ENCODE assay signal across 8 cellular contexts in the genomic region with DNA sequence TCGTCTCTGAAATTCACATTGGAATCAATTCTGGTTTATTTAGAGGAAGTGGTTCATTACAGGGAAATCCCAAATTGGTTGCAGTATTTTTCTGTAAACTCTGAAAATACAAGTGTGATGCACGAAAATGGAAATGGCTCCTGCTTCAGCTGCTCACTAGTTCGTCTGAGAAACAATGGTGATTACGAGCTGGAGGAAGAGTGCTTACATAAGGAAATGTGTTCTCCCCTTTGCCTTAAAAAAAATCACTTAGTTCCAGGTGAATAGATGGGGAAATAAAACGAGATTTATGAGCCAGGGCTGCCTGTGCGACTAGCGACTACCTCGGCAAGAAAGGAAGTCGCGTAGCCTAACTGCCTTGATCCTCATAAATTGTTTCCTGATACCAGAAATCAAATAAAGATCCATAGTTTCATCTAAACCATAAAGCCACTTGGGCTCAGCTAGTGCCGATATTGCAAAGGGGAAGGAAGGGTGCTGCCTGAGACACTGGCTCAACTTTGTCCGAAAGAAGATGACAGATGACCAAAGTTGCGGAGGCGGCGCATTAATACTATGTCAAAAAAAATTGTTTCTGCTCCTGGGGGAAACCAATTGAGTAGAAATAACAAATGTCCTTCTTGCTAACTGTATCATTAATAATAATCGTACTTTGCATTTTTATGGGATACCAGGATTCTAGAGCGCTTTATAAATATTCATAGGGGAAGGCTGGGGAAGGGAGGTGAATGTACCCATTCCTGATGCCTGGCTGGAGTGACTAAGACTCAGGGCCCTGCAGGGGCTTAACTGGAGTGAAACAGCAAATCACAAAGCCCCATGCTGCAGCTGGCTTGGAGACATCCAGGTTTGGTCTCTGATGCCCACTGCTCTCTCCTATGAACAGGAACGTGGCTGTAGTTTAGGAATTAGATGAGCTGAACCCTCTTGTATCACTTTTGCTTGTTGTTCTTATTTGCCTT.
DNase-seq lines count a peak whose midpoint lies in the region; ATAC-seq and TF ChIP-seq lines count a peak whose summit lies in the region.

No MANE protein-coding gene starts in this region.

- no peaks in the 10 kb centered on the region for H3K9me1 ChIP-seq in IMR-90 (ENCODE audit: insufficient read depth, low read length)

- intact Hi-C loops in IMR-90 (cut with micrococcal nuclease), result loop anchor here (5.0 kb wide), 1 partner anchor 38 kb away; no protein-coding TSS in a partner anchor

- no peak overlapping the region; the same call in 1 of the 2 replicates for H3K18ac ChIP-seq in IMR-90 (ENCODE audit: low read depth, low read length)

- dilution Hi-C loops in IMR-90 (cut with HindIII; ENCODE audit: low sequenced_read_pairs, unreplicated experiment), result no loop called here

- H3K36me3 ChIP-seq in IMR-90 (ENCODE audit: control insufficient read depth, insufficient read depth, low read length), result no peaks in the 10 kb centered on the region

- H4K91ac ChIP-seq in IMR-90 (ENCODE audit: insufficient read depth, low read depth, low read length), result peak overlapping the region; percentile 10

- peak overlapping the region; percentile 71 for H3K4ac ChIP-seq in IMR-90 (ENCODE audit: low read depth, low read length)

- 0% methylated on average over 2 of the region's 18 CpGs; no CpG with 5 or more reads in 1 of the 2 experiments for WGBS in IMR-90 (ENCODE audit: extremely low coverage in 2 of 2, insufficient read length in 1 of 2), 2 experiments

- peak overlapping the region; percentile 87 for H2BK120ac ChIP-seq in IMR-90 (ENCODE audit: low read depth, low read length)

- H2BK5ac ChIP-seq in IMR-90 (ENCODE audit: low read depth, low read length, poor library complexity, severe bottlenecking), result no peak overlapping the region

- TF ChIP-seq POLR2A in IMR-90 (IDR thresholded peaks at IDR 0.05; ENCODE audit: low read depth, low read length), result no peak

- POLR2A ChIA-PET in IMR-90 (lab: Charles Lee; ENCODE audit: unreplicated experiment), result no interaction called here

- 0 out of 4 replicates have a peak, but pooled peaks cover 0 to under 1% of the 10 kb centered on the region in 2 experiments for H3K79me1 ChIP-seq in IMR-90 (ENCODE audit: low read depth in 1 of 2, low read length in 2 of 2)

- H3K23ac ChIP-seq in IMR-90 (ENCODE audit: low read depth, low read length), result peak overlapping the region; percentile 58; the same call in 1 of the 2 replicates

- no peaks in the 10 kb centered on the region for H3K27me3 ChIP-seq in IMR-90 (ENCODE audit: control insufficient read depth, insufficient read depth, low read length)

- TF ChIP-seq CTCF in IMR-90 (conservative IDR thresholded peaks at IDR 0.05; ENCODE audit: low read depth, low read length), result no peak
- TF ChIP-seq CTCF in fibroblast of pulmonary artery (IDR thresholded peaks at IDR 0.05; ENCODE audit: low read length, missing control alignments), result no peak

- CTCF ChIA-PET in IMR-90 (lab: Yijun Ruan, JAX), result interaction anchor here (0.6 to 0.9 kb wide), 2 partner anchors 14 to 1560 kb away, joined by 3 to 4 read pairs; no protein-coding TSS in a partner anchor

- peak overlapping the region; percentile 96 for H3K14ac ChIP-seq in IMR-90 (replicated peaks; ENCODE audit: low read depth, low read length)

- TF ChIP-seq RAD21 in IMR-90 (IDR thresholded peaks at IDR 0.05; ENCODE audit: low read length), result no peak

- H3K4me1 ChIP-seq in IMR-90 (ENCODE audit: control insufficient read depth, insufficient read depth, low read length), result peaks cover 14% of the 10 kb centered on the region

- peak overlapping the region; percentile 45; the same call in 1 of the 2 replicates for H3K9ac ChIP-seq in IMR-90 (ENCODE audit: low read depth, low read length)

- ATAC-seq in IMR-90 (ENCODE audit: low read depth) (no peak), HG02571 (IDR thresholded peaks at IDR 0.05; ENCODE audit: unreplicated experiment) (no peak), GM21786 (IDR thresholded peaks at IDR 0.05; ENCODE audit: unreplicated experiment) (no peak), GM19467 (IDR thresholded peaks at IDR 0.05; ENCODE audit: unreplicated experiment) (no peak)

- H2AFZ ChIP-seq in IMR-90 (replicated peaks; ENCODE audit: low read length, poor library complexity), result peak overlapping the region; percentile 74

- no peak overlapping the region for H3K56ac ChIP-seq in IMR-90 (ENCODE audit: extremely low read depth, insufficient read depth, low read length)

- 0 out of 2 replicates have a peak overlapping the region, but pooled peaks have one; percentile 0 for H4K5ac ChIP-seq in IMR-90 (ENCODE audit: low read depth, low read length)

- no TSS peak for BruUV-seq in IMR-90 (replicated peaks; lab: Mats Ljungman, UMichigan)

- peak overlapping the region; percentile 52; the same call in 2 of the 3 replicates for H2BK15ac ChIP-seq in IMR-90 (ENCODE audit: low read depth, low read length)

- H2AK5ac ChIP-seq in IMR-90 (ENCODE audit: low read depth, low read length), result peak overlapping the region; percentile 29; the same call in 1 of the 2 replicates

- peak overlapping the region; percentile 10; the same call in 1 of the 2 replicates for H3K27ac ChIP-seq in IMR-90 (ENCODE audit: insufficient read depth, low read length)

- H2AK9ac ChIP-seq in IMR-90 (replicated peaks; ENCODE audit: low read depth, low read length, poor library complexity), result no peak overlapping the region

- H4K20me1 ChIP-seq in IMR-90 (ENCODE audit: insufficient read depth, low read length), result no peaks in the 10 kb centered on the region

- peak; percentile 16 for DNase-seq in G401 (ENCODE audit: low spot score)
- DNase-seq in IMR-90, result peak; percentile 13
- peak; percentile 46 for DNase-seq in fibroblast of pulmonary artery (ENCODE audit: low read depth)
- DNase-seq in pons (ENCODE audit: low spot score), result peak; percentile 68
- no peak for DNase-seq in activated CD4-positive, alpha-beta T cell treated with anti-CD3 and anti-CD28 coated beads, Interleukin-2, amount 50 U/mL, for 48 hours

- H3K9me3 ChIP-seq in IMR-90 (ENCODE audit: control insufficient read depth, insufficient read depth, low read length), result no peaks in the 10 kb centered on the region

- H3K4me2 ChIP-seq in IMR-90 (ENCODE audit: low read depth, low read length), result peak overlapping the region; percentile 46

- in situ Hi-C loops in G401 (cut with HindIII; ENCODE audit: low sequenced_read_pairs) (no loop called here), IMR-90 (cut with MboI; ENCODE audit: low sequenced_read_pairs) (no loop called here)

- H3K4me3 ChIP-seq in IMR-90 (ENCODE audit: insufficient read depth, low read depth, low read length) (no peak overlapping the region), fibroblast of pulmonary artery (replicated peaks; ENCODE audit: low read depth, low read length) (peak overlapping the region; percentile 48)

- peak overlapping the region; percentile 65; the same call in 1 of the 2 replicates for H2BK20ac ChIP-seq in IMR-90 (ENCODE audit: low read depth, low read length)

- H4K8ac ChIP-seq in IMR-90 (ENCODE audit: low read depth in 2 of 2, low read length in 2 of 2), result peak overlapping the region; percentile 6 to 79

TF ChIP-seq in IMR-90, 13 proteins besides CTCF, POLR2A, EP300 and RAD21:
- no peak for TF ChIP-seq CHD1 (IDR thresholded peaks at IDR 0.05; ENCODE audit: low read depth, low read length)

Comparison
In these comparisons a context has a peak if more than half of its experiments do, and no peak if none do; other contexts are left out.
1. DNase-seq: peak in G401 (single experiment), IMR-90 (single experiment), fibroblast of pulmonary artery (single experiment) and pons (single experiment); none in activated CD4-positive, alpha-beta T cell treated with anti-CD3 and anti-CD28 coated beads, Interleukin-2, amount 50 U/mL, for 48 hours (0 of 2).